ENCODE assay signal across 9 cellular contexts in genomic region chr2:232927041-232927792, GRCh38.
A peak's percentile ranks its signal among the peaks of the same experiment; 100 is the strongest.
DNase-seq lines count a peak whose midpoint lies in the region; ATAC-seq and FAIRE-seq lines count a peak whose summit lies in the region.
"Had no signal": no experiment of that assay in that cellular context is flagged by ENCODE, and none has a peak within 500 bp of the region (broad histone marks: within the 10 kb centered on the region; RNA-seq: fewer than 3 reads in every experiment).

No MANE protein-coding gene starts in this region.

- no peaks in the 10 kb centered on the region for H3K36me3 Mint-ChIP-seq in activated naive CD8-positive, alpha-beta T cell
- H3K36me3 Mint-ChIP-seq in stimulated activated naive B cell treated with anti-CD40 and anti-IgM and Interleukin-4, amounts not matched to agents 10 μg/mL and 1 μg/mL and 100 μg/mL, for 72 hours, result peaks cover 0 to 3% of the 10 kb centered on the region in 2 donors

- H3K27me3 Mint-ChIP-seq in activated naive CD8-positive, alpha-beta T cell, result peaks cover 38% of the 10 kb centered on the region
- peaks cover 42 to 80% of the 10 kb centered on the region in 2 donors for H3K27me3 Mint-ChIP-seq in stimulated activated naive B cell treated with anti-CD40 and anti-IgM and Interleukin-4, amounts not matched to agents 10 μg/mL and 1 μg/mL and 100 μg/mL, for 72 hours

- no peak overlapping the region for H3K27ac Mint-ChIP-seq in activated naive CD8-positive, alpha-beta T cell
- no peak overlapping the region for H3K27ac Mint-ChIP-seq in stimulated activated naive B cell treated with anti-CD40 and anti-IgM and Interleukin-4, amounts not matched to agents 10 μg/mL and 1 μg/mL and 100 μg/mL, for 72 hours

- peak in 1 of 2 donors; percentile 9 for ATAC-seq in stimulated activated naive B cell treated with anti-CD40 and anti-IgM and Interleukin-4, amounts not matched to agents 10 μg/mL and 1 μg/mL and 100 μg/mL, for 72 hours (replicated peaks)

- DNase-seq in DMS 273 (lab: John Stamatoyannopoulos, UW; ENCODE audit: unreplicated experiment) (peak; percentile 8), DMS 273 treated with DMSO at 0.1 percent for 48 hours (lab: John Stamatoyannopoulos, UW) (no peak), NCI-H524 (lab: John Stamatoyannopoulos, UW) (no peak), epidermal melanocyte (ENCODE audit: insufficient read length, low spot score) (no peak), urothelium cell line (ENCODE audit: low spot score) (no peak)
- DNase-seq in stimulated activated naive B cell treated with anti-CD40 and anti-IgM and Interleukin-4, amounts not matched to agents 10 μg/mL and 1 μg/mL and 100 μg/mL, for 72 hours, result no peak

- peak overlapping the region; percentile 32 for H3K4me3 ChIP-seq in iPS-18c (ENCODE audit: insufficient read depth, low read depth, low read length)

- H3K4me1 Mint-ChIP-seq in activated naive CD8-positive, alpha-beta T cell (ENCODE audit: low read depth), result peaks cover 17% of the 10 kb centered on the region
- peaks cover 8 to 27% of the 10 kb centered on the region in 2 donors for H3K4me1 Mint-ChIP-seq in stimulated activated naive B cell treated with anti-CD40 and anti-IgM and Interleukin-4, amounts not matched to agents 10 μg/mL and 1 μg/mL and 100 μg/mL, for 72 hours

- peak overlapping the region; percentile 77 for H3K4me3 Mint-ChIP-seq in activated naive CD8-positive, alpha-beta T cell
- peak overlapping the region; percentile 71 to 72 for H3K4me3 Mint-ChIP-seq in stimulated activated naive B cell treated with anti-CD40 and anti-IgM and Interleukin-4, amounts not matched to agents 10 μg/mL and 1 μg/mL and 100 μg/mL, for 72 hours

- peaks cover 4% of the 10 kb centered on the region for H3K9me3 ChIP-seq in iPS-18c (ENCODE audit: control insufficient read depth, insufficient read depth, low read length)

- no peaks in the 10 kb centered on the region for H3K9me3 Mint-ChIP-seq in activated naive CD8-positive, alpha-beta T cell (ENCODE audit: low read depth)
- H3K9me3 Mint-ChIP-seq in stimulated activated naive B cell treated with anti-CD40 and anti-IgM and Interleukin-4, amounts not matched to agents 10 μg/mL and 1 μg/mL and 100 μg/mL, for 72 hours, result peaks cover 0 to 7% of the 10 kb centered on the region in 2 donors

- no peak for FAIRE-seq in urothelium cell line (lab: Jason Lieb, UNC)
- FAIRE-seq: RCC 7860 had no signal
